12 cellular contexts compared by ENCODE assay signal in the genomic region with DNA sequence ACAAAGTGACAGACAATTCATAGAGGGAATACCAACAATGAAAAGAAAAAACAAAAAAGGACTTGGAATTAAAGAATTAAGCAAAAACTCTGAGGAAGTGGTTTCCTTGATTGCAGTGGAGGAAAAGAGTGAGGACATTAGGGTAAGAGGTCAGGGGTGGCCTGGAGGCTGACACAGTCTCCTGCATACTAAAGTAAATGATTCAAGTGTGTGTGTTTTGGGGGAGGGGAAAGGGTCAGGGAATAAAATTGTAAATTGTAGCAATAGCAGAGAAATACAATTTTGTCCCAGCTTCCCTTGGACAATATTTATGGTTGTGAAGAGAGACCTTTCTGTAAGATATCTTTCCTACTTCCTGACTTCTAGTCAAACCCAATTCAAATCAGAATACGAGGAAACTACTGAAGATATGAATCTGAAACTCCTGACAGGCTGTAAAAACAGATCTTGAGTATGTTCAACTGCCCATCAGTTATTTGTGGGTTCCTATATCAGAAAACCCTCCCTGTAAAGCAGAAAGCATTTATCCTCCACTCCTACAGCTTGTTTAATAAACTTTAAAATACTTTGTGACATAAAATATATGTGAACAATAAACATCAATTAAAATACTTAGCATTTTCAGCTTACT.
DNase-seq lines count a peak whose midpoint lies in the region; ATAC-seq and TF ChIP-seq lines count a peak whose summit lies in the region.
"Had no signal": no experiment of that assay in that cellular context is flagged by ENCODE, and none has a peak within 500 bp of the region (broad histone marks: within the 10 kb centered on the region; RNA-seq: fewer than 3 reads in every experiment).

No MANE protein-coding gene starts in this region.

- no peak for TF ChIP-seq CTCF in Caco-2 (IDR thresholded peaks at IDR 0.05; ENCODE audit: insufficient read depth in 1 of 2, low read depth in 1 of 2, low read length in 1 of 2, severe bottlenecking in 1 of 2, unreplicated experiment in 1 of 2)
- no peak for TF ChIP-seq CTCF in PC-9 (conservative IDR thresholded peaks at IDR 0.05)

- no peaks in the 10 kb centered on the region for H4K20me1 ChIP-seq in PC-9 (ENCODE audit: insufficient read depth)

- H3K4me3 Mint-ChIP-seq in Caco-2 (ENCODE audit: unreplicated experiment): no peak overlapping the region
- H3K4me3 Mint-ChIP-seq: activated naive CD4-positive, alpha-beta T cell treated with anti-CD3 and anti-CD28 coated beads for 36 hours had no signal

- H3K27ac Mint-ChIP-seq in Caco-2 (ENCODE audit: unreplicated experiment): peak overlapping the region; percentile 73
- H3K27ac Mint-ChIP-seq: activated naive CD4-positive, alpha-beta T cell treated with anti-CD3 and anti-CD28 coated beads for 36 hours had no signal

- peaks cover 27% of the 10 kb centered on the region for H3K4me1 ChIP-seq in Caco-2
- H3K4me1 ChIP-seq in PC-9 (replicated peaks; ENCODE audit: insufficient read depth): peaks cover 20% of the 10 kb centered on the region

- no peaks in the 10 kb centered on the region for H3K36me3 Mint-ChIP-seq in Caco-2 (ENCODE audit: insufficient read depth, unreplicated experiment)

- in situ Hi-C loops in KBM-7 (cut with MboI; ENCODE audit: low pct_unique_long_range_greater_than_20kb, low sequenced_read_pairs): no loop called here

- H3K27ac ChIP-seq in PC-9: peak overlapping the region; percentile 47; the same call in 1 of the 2 replicates
- H3K27ac ChIP-seq: C4-2B had no signal

- ATAC-seq in GM21360 (IDR thresholded peaks at IDR 0.05; ENCODE audit: unreplicated experiment): peak; percentile 40

- DNase-seq in Caco-2 (no peak), PC-9 (no peak), iris pigment epithelial cell (ENCODE audit: low read depth) (peak; percentile 48), DMS153 (lab: John Stamatoyannopoulos, UW) (no peak), KBM-7 (no peak), pons (ENCODE audit: low spot score) (no peak)
- no peak for DNase-seq in activated T-cell treated with anti-CD3 and anti-CD28 coated beads, Interleukin-2, amount 50 U/mL, for 1 hour
- DNase-seq: activated naive CD4-positive, alpha-beta T cell treated with anti-CD3 and anti-CD28 coated beads for 36 hours; effector memory CD4-positive, alpha-beta T cell; retina had no signal

- H3K27me3 ChIP-seq in Caco-2 (replicated peaks; ENCODE audit: control insufficient read depth, insufficient read depth, low read length) (no peaks in the 10 kb centered on the region), PC-9 (ENCODE audit: insufficient read depth, low read depth) (no peaks in the 10 kb centered on the region)

- H3K4me2 ChIP-seq in PC-9: peak overlapping the region; percentile 51

- H3K27me3 Mint-ChIP-seq in Caco-2 (ENCODE audit: insufficient read depth, unreplicated experiment): no peaks in the 10 kb centered on the region

- H3K9me2 ChIP-seq in PC-9 (ENCODE audit: insufficient read depth): no peaks in the 10 kb centered on the region

- intact Hi-C loops in Caco-2 (cut with micrococcal nuclease; ENCODE audit: unreplicated experiment) (no loop called here), PC-9 (cut with micrococcal nuclease; ENCODE audit: unreplicated experiment) (no loop called here)

- BruUV-seq in Caco-2 (replicated peaks; lab: Mats Ljungman, UMichigan) (no TSS peak), PC-9 (replicated peaks; lab: Mats Ljungman, UMichigan) (no TSS peak)

- no peaks in the 10 kb centered on the region for H3K9me3 Mint-ChIP-seq in Caco-2 (ENCODE audit: unreplicated experiment)
- H3K9me3 Mint-ChIP-seq: activated naive CD4-positive, alpha-beta T cell treated with anti-CD3 and anti-CD28 coated beads for 36 hours had no signal

- H3F3A ChIP-seq in PC-9 (ENCODE audit: insufficient read depth, low read depth): no peaks in the 10 kb centered on the region

- peaks cover 18% of the 10 kb centered on the region for H3K4me1 Mint-ChIP-seq in Caco-2 (ENCODE audit: low read depth, unreplicated experiment)

- H3K36me3 ChIP-seq in Caco-2 (ENCODE audit: control insufficient read depth, insufficient read depth, low read length) (no peaks in the 10 kb centered on the region), PC-9 (ENCODE audit: low read depth) (no peaks in the 10 kb centered on the region)

- POLR2A ChIA-PET in Caco-2 (lab: Charles Lee): no interaction called here
- POLR2A ChIA-PET in PC-9 (lab: Charles Lee; ENCODE audit: unreplicated experiment): no interaction called here

- CTCF ChIA-PET in Caco-2 (lab: Charles Lee): no interaction called here
- CTCF ChIA-PET in PC-9 (lab: Charles Lee): no interaction called here

- H3K9me3 ChIP-seq in Caco-2 (no peaks in the 10 kb centered on the region), PC-9 (ENCODE audit: insufficient read depth, low read depth) (no peaks in the 10 kb centered on the region)

- peak overlapping the region; percentile 71; the same call in 1 of the 2 replicates for H2AFZ ChIP-seq in PC-9

- no peaks in the 10 kb centered on the region for H3K79me2 ChIP-seq in PC-9 (ENCODE audit: low read depth)

- H3K4me3 ChIP-seq in Caco-2 (ENCODE audit: low read depth, low read length) (no peak overlapping the region), PC-9 (no peak overlapping the region)
